19 cellular contexts compared by ENCODE assay signal in genomic region chr14:71532790-71533189, GRCh38.
A peak's percentile ranks its signal among the peaks of the same experiment; 100 is the strongest.
DNase-seq lines count a peak whose midpoint lies in the region; ATAC-seq, FAIRE-seq and TF ChIP-seq lines count a peak whose summit lies in the region.
"Had no signal": no experiment of that assay in that cellular context is flagged by ENCODE, and none has a peak within 500 bp of the region (broad histone marks: within the 10 kb centered on the region; RNA-seq: fewer than 3 reads in every experiment).

No MANE protein-coding gene starts in this region.

- no peaks in the 10 kb centered on the region for H4K20me1 ChIP-seq in GM12878 (ENCODE audit: control insufficient read depth, insufficient read depth)

- H3K9ac ChIP-seq in GM12878 (ENCODE audit: control insufficient read depth, insufficient read depth, low read length) = no peak overlapping the region

- no peaks in the 10 kb centered on the region for H3K27me3 Mint-ChIP-seq in naive B cell
- H3K27me3 Mint-ChIP-seq: CD4-positive, CD25-positive, alpha-beta regulatory T cell had no signal

- no peak for TF ChIP-seq CTCF in GM12878 (IDR thresholded peaks at IDR 0.05 in 2 of 3, conservative IDR thresholded peaks at IDR 0.05 in 1 of 3; ENCODE audit: control insufficient read depth in 2 of 3, extremely low read depth in 1 of 3, insufficient read depth in 1 of 3, low read depth in 3 of 3, low read length in 3 of 3)

- POLR2A ChIA-PET in GM12878 (lab: Charles Lee) = no interaction called here

- intact Hi-C loops in GM12878 (cut with micrococcal nuclease; ENCODE audit: unreplicated experiment) = no loop called here

- 37% methylated on average over 3 of the region's 3 CpGs for WGBS in GM12878 (ENCODE audit: insufficient coverage, insufficient replicate concordance, low lambda C conversion rate, missing lambda C conversion rate)

- RAD21 ChIA-PET in GM12878 (lab: Charles Lee; ENCODE audit: unreplicated experiment) = no interaction called here

- no peaks in the 10 kb centered on the region for H3K36me3 Mint-ChIP-seq in naive B cell

- H3K4me3 ChIP-seq in ACC112 (ENCODE audit: low read depth, low read length) (peak overlapping the region; percentile 50), GM12878 (no peak overlapping the region)
- H3K4me3 ChIP-seq: gastrocnemius medialis, suprapubic skin had no signal

- no peak for TF ChIP-seq RAD21 in GM12878 (IDR thresholded peaks at IDR 0.05; ENCODE audit: insufficient read depth, low read depth, low read length)

- H3K36me3 ChIP-seq in ACC112 (ENCODE audit: insufficient read depth, low read length) (peaks cover 13% of the 10 kb centered on the region), GM12878 (ENCODE audit: control insufficient read depth in 2 of 2, insufficient read depth in 2 of 2, low read length in 1 of 2) (peaks cover 2 to 12% of the 10 kb centered on the region in 2 experiments; a peak in 3 of 4 replicates)
- H3K36me3 ChIP-seq: gastrocnemius medialis, suprapubic skin had no signal

- H3K27me3 ChIP-seq in ACC112 (ENCODE audit: insufficient read depth, low read length) = no peaks in the 10 kb centered on the region
- no peaks in the 10 kb centered on the region for H3K27me3 ChIP-seq in GM12878 (replicated peaks in 1 of 2; ENCODE audit: control insufficient read depth in 2 of 2, insufficient read depth in 2 of 2, low read length in 1 of 2)
- H3K27me3 ChIP-seq: dorsolateral prefrontal cortex, gastrocnemius medialis, suprapubic skin had no signal

- H3K4me1 Mint-ChIP-seq in naive B cell = peaks cover 17 to 28% (median 25%) of the 10 kb centered on the region in 3 donors

- TF ChIP-seq EP300 in GM12878 (IDR thresholded peaks at IDR 0.05; ENCODE audit: borderline replicate concordance in 1 of 2, control insufficient read depth in 1 of 2, low read depth in 2 of 2, low read length in 2 of 2) = no peak

- FAIRE-seq in GM19239 (lab: Jason Lieb, UNC) = peak; percentile 73
- peak; percentile 52 for FAIRE-seq in GM12878 (lab: Jason Lieb, UNC)

- H3K27ac ChIP-seq in ACC112 (ENCODE audit: low read depth, low read length) = peak overlapping the region; percentile 65
- peak overlapping the region; percentile 64 for H3K27ac ChIP-seq in GM12878 (ENCODE audit: control insufficient read depth, insufficient read depth)
- H3K27ac ChIP-seq: gastrocnemius medialis, suprapubic skin had no signal

- ATAC-seq in GM12878 (peak; percentile 75), naive B cell (ENCODE audit: low read depth in 2 of 2) (no peak), GM21576 (IDR thresholded peaks at IDR 0.05; ENCODE audit: unreplicated experiment) (no peak)
- ATAC-seq: activated naive CD4-positive, alpha-beta T cell treated with anti-CD3 and anti-CD28 coated beads, Interleukin-2, amount 50 U/mL, for 72 hours; gastrocnemius medialis had no signal

- peak overlapping the region; percentile 25 for H2AFZ ChIP-seq in ACC112 (ENCODE audit: low read length, unreplicated experiment)
- H2AFZ ChIP-seq in GM12878 (ENCODE audit: control insufficient read depth, low read depth, low read length) = no peak overlapping the region

- SMC1A ChIA-PET in GM12878 (lab: Charles Lee; ENCODE audit: uncharacterized antibody, unreplicated experiment) = no interaction called here

- H3K4me1 ChIP-seq in ACC112 (ENCODE audit: control insufficient read depth, insufficient read depth, low read length, unreplicated experiment) (peaks cover 51% of the 10 kb centered on the region), GM12878 (ENCODE audit: control insufficient read depth, insufficient read depth, low read length) (peaks cover 11% of the 10 kb centered on the region; the same call in 1 of the 2 replicates)

- H3K4me3 Mint-ChIP-seq in naive B cell = no peak overlapping the region
- H3K4me3 Mint-ChIP-seq: activated T-helper 1 cell treated with anti-CD3 and anti-CD28 coated beads, Interleukin-12 subunit alpha, Interleukin-12 subunit beta, Interleukin-2, Interleukin-4 antibody, amounts not matched to agents 30 ng/mL and 10 ng/mL and 1 ng/mL, durations not matched to agents 14 hours and 24 hours and 36 hours; CD4-positive, CD25-positive, alpha-beta regulatory T cell; neural crest cell had no signal

- DNase-seq in GM19239 (ENCODE audit: insufficient read length, low spot score) (no peak), GM12878 (ENCODE audit: low read depth, low spot score) (no peak), naive B cell (no peak), erythroblast (lab: John Stamatoyannopoulos, UW) (no peak), DMS79 (lab: John Stamatoyannopoulos, UW) (no peak), NOMO-1 (lab: John Stamatoyannopoulos, UW; ENCODE audit: unreplicated experiment in 2 of 2) (no peak)
- DNase-seq: CD4-positive, CD25-positive, alpha-beta regulatory T cell; DMS153; dorsolateral prefrontal cortex; gastrocnemius medialis; GOT3; NCI-H226; T-helper 9 cell had no signal

- in situ Hi-C loops in GM12878 (cut with MboI) = no loop called here

- peaks cover 18% of the 10 kb centered on the region for H3K79me2 ChIP-seq in ACC112 (ENCODE audit: control insufficient read depth, insufficient read depth, low read length, unreplicated experiment)
- H3K79me2 ChIP-seq in GM12878 (ENCODE audit: control insufficient read depth, insufficient read depth, low read length) = peaks cover 15% of the 10 kb centered on the region

- peak overlapping the region in 4 of 6 donors; percentile 12 to 60 (median 28) for H3K27ac Mint-ChIP-seq in naive B cell
- H3K27ac Mint-ChIP-seq: activated naive CD4-positive, alpha-beta T cell treated with anti-CD3 and anti-CD28 coated beads, Interleukin-2, amount 50 U/mL, for 72 hours; activated T-helper 1 cell treated with anti-CD3 and anti-CD28 coated beads, Interleukin-12 subunit alpha, Interleukin-12 subunit beta, Interleukin-2, Interleukin-4 antibody, amounts not matched to agents 30 ng/mL and 10 ng/mL and 1 ng/mL, durations not matched to agents 14 hours and 24 hours and 36 hours; CD4-positive, CD25-positive, alpha-beta regulatory T cell had no signal

- H3K9me3 ChIP-seq in GM12878 (replicated peaks; ENCODE audit: control insufficient read depth, insufficient read depth, low read length) = no peaks in the 10 kb centered on the region
- H3K9me3 ChIP-seq: gastrocnemius medialis, suprapubic skin had no signal

- TF ChIP-seq POLR2A in GM12878 (IDR thresholded peaks at IDR 0.05; ENCODE audit: low read depth, low read length) (no peak), erythroblast (IDR thresholded peaks at IDR 0.05; ENCODE audit: low read length) (no peak)

- CTCF ChIA-PET in GM12878 (lab: Yijun Ruan, JAX) = no interaction called here

- H3K9me3 Mint-ChIP-seq in naive B cell = no peaks in the 10 kb centered on the region
- H3K9me3 Mint-ChIP-seq: activated naive CD4-positive, alpha-beta T cell treated with anti-CD3 and anti-CD28 coated beads, Interleukin-2, amount 50 U/mL, for 72 hours; activated T-helper 1 cell treated with anti-CD3 and anti-CD28 coated beads, Interleukin-12 subunit alpha, Interleukin-12 subunit beta, Interleukin-2, Interleukin-4 antibody, amounts not matched to agents 30 ng/mL and 10 ng/mL and 1 ng/mL, durations not matched to agents 14 hours and 24 hours and 36 hours; neural crest cell had no signal

- BruUV-seq in GM12878 (replicated peaks; lab: Mats Ljungman, UMichigan) = no TSS peak

- no peak overlapping the region for H3K4me2 ChIP-seq in GM12878 (ENCODE audit: control insufficient read depth, insufficient read depth)

TF ChIP-seq in GM12878, 131 proteins besides CTCF, POLR2A, EP300 and RAD21 (continues in another document):
- no peak for TF ChIP-seq ATF2 (IDR thresholded peaks at IDR 0.05; ENCODE audit: low read length)
- TF ChIP-seq FOS (IDR thresholded peaks at IDR 0.05; ENCODE audit: borderline replicate concordance, extremely low read depth, insufficient read length) = no peak
- no peak for TF ChIP-seq BHLHE40 (IDR thresholded peaks at IDR 0.05; ENCODE audit: borderline replicate concordance in 1 of 2, low read depth in 2 of 2, low read length in 1 of 2)
- no peak for TF ChIP-seq PML (IDR thresholded peaks at IDR 0.05; ENCODE audit: low read length)
- TF ChIP-seq BCLAF1 (IDR thresholded peaks at IDR 0.05) = no peak
